ENCODE assay signal across 9 cellular contexts in genomic region chr19:7917292-7918061, GRCh38. TPM values are rescaled to one million over a fixed set of nuclear protein-coding genes. Genes with fewer than 3 reads are reported as not detected.
DNase-seq lines count a peak whose midpoint lies in the region; ATAC-seq and TF ChIP-seq lines count a peak whose summit lies in the region.
"Had no signal": no experiment of that assay in that cellular context is flagged by ENCODE, and none has a peak within 500 bp of the region (broad histone marks: within the 10 kb centered on the region; RNA-seq: fewer than 3 reads in every experiment).

No MANE protein-coding gene starts in this region.

- peak overlapping the region; percentile 97 for H3K27ac ChIP-seq in 22Rv1
- H3K27ac ChIP-seq in heart right ventricle, result peak overlapping the region in 7 of 10 donors; percentile 26 to 78 (median 56)
- H3K27ac ChIP-seq in sigmoid colon, result peak overlapping the region; percentile 13 to 81 (median 34)

- H3K4me3 ChIP-seq in heart right ventricle (peak overlapping the region in 9 of 10 donors; percentile 11 to 49 (median 40)), sigmoid colon (peak overlapping the region in 3 of 4 donors; percentile 6 to 42 (median 38))
- H3K4me3 ChIP-seq: lung had no signal

- H3K27me3 ChIP-seq in heart right ventricle (peaks cover 11 to 56% (median 49%) of the 10 kb centered on the region in 7 donors), sigmoid colon (peaks cover 38 to 52% (median 52%) of the 10 kb centered on the region in 3 donors)

- no peaks in the 10 kb centered on the region for H3K9me3 Mint-ChIP-seq in activated naive CD8-positive, alpha-beta T cell (ENCODE audit: low read depth)

- H3K4me1 ChIP-seq in heart right ventricle (peaks cover 12 to 63% (median 45%) of the 10 kb centered on the region in 9 donors), sigmoid colon (peaks cover 0 to 59% (median 57%) of the 10 kb centered on the region in 4 donors)

- TF ChIP-seq POLR2A in sigmoid colon (IDR thresholded peaks at IDR 0.05), result no peak

- 1% methylated on average over 63 to 70 of the region's 70 CpGs for WGBS in heart right ventricle, 2 donors
- WGBS in sigmoid colon, 2 donors, result 1% methylated on average over 70 of the region's 70 CpGs

- no peak overlapping the region for H3K27ac Mint-ChIP-seq in activated naive CD8-positive, alpha-beta T cell

- ATAC-seq in GM18907 (IDR thresholded peaks at IDR 0.05; ENCODE audit: unreplicated experiment) (peak; percentile 21), heart right ventricle (peak in 2 of 8 donors; percentile 2 to 6), HG03175 (IDR thresholded peaks at IDR 0.05; ENCODE audit: unreplicated experiment) (no peak), HG02588 (IDR thresholded peaks at IDR 0.05; ENCODE audit: unreplicated experiment) (no peak)

- peaks cover 28% of the 10 kb centered on the region for H3K4me1 Mint-ChIP-seq in activated naive CD8-positive, alpha-beta T cell (ENCODE audit: low read depth)

- H3K9me3 ChIP-seq in heart right ventricle (no peaks in the 10 kb centered on the region), sigmoid colon (no peaks in the 10 kb centered on the region)

- H3K4me3 Mint-ChIP-seq in activated naive CD8-positive, alpha-beta T cell, result peak overlapping the region; percentile 75

- H3K36me3 ChIP-seq in heart right ventricle, result peaks cover 0 to 23% (median 11%) of the 10 kb centered on the region in 9 donors
- H3K36me3 ChIP-seq in sigmoid colon, result peaks cover 11 to 19% (median 14%) of the 10 kb centered on the region in 4 donors

- intact Hi-C loops in heart right ventricle (cut with DNase I) (no loop called here), sigmoid colon (cut with DNase I) (no loop called here)

- no peak for TF ChIP-seq EP300 in sigmoid colon (IDR thresholded peaks at IDR 0.05)

- peak; percentile 78 for TF ChIP-seq CTCF in 22Rv1 (IDR thresholded peaks at IDR 0.05)
- TF ChIP-seq CTCF in heart right ventricle (IDR thresholded peaks at IDR 0.05), result peak in 7 of 9 donors; percentile 37 to 63 (median 57)
- TF ChIP-seq CTCF in sigmoid colon (IDR thresholded peaks at IDR 0.05), result peak; percentile 13 to 63 (median 40)

- peaks cover 9% of the 10 kb centered on the region for H3K27me3 Mint-ChIP-seq in activated naive CD8-positive, alpha-beta T cell

- H3K36me3 Mint-ChIP-seq in activated naive CD8-positive, alpha-beta T cell, result no peaks in the 10 kb centered on the region

- peak; percentile 45 to 69 for DNase-seq in SHP77 (lab: John Stamatoyannopoulos, UW)
- peak in 1 of 2 donors; percentile 57 for DNase-seq in heart right ventricle
- DNase-seq in sigmoid colon, result no peak

RNA-seq across cellular contexts. Expression of gene SNAPC2, which starts 2.7 kb away (rescaled TPM):
- total RNA-seq in heart right ventricle, result 10 to 100 TPM in 3 of 10 donors, 1 to 10 TPM in 7; 5.7 to 12.9 (median 9.5) TPM
- 10 to 100 TPM in 1 of 2 donors, 1 to 10 TPM in 1; 7.3 to 26.1 TPM for polyA plus RNA-seq in heart right ventricle
- total RNA-seq in sigmoid colon, result 10 to 100 TPM; 20.3 to 31.2 (median 27.8) TPM
- polyA plus RNA-seq in sigmoid colon, result 10 to 100 TPM; 11.6 to 19.5 (median 16.8) TPM

RNA-seq across cellular contexts. Expression of gene TGFBR3L, which starts 2.8 kb away (rescaled TPM):
- total RNA-seq in heart right ventricle (10 to 100 TPM in 2 of 10 donors, 1 to 10 TPM in 8; 1.1 to 11.6 (median 4.7) TPM), sigmoid colon (1 to 10 TPM in 1 of 4 donors, not detected in 3; 1.8 TPM)
- polyA plus RNA-seq in heart right ventricle (1 to 10 TPM; 1.9 to 2.3 TPM), sigmoid colon (not detected)

RNA-seq across cellular contexts. Expression of gene CTXN1, which starts 8.5 kb away (rescaled TPM):
- total RNA-seq in heart right ventricle (under 1 TPM in 6 of 10 donors, not detected in 4; 0.18 to 0.44 (median 0.24) TPM), sigmoid colon (10 to 100 TPM; 25.3 to 92.2 (median 38.8) TPM)
- polyA plus RNA-seq in heart right ventricle (under 1 TPM in 1 of 2 donors, not detected in 1; 0.74 TPM), sigmoid colon (1 to 10 TPM in 1 of 3 donors, under 1 TPM in 2; 0.60 to 2.2 (median 0.92) TPM)

RNA-seq across cellular contexts. Expression of gene MAP2K7, which starts 13.8 kb away (rescaled TPM):
- 10 to 100 TPM; 21.3 to 32.5 (median 24.6) TPM for total RNA-seq in heart right ventricle
- polyA plus RNA-seq in heart right ventricle, result 10 to 100 TPM; 13.1 to 53.8 TPM
- 10 to 100 TPM; 12.5 to 20.2 (median 17.4) TPM for total RNA-seq in sigmoid colon
- polyA plus RNA-seq in sigmoid colon, result 10 to 100 TPM; 15.6 to 27.8 (median 15.7) TPM

RNA-seq across cellular contexts. Expression of gene TIMM44, which starts 26.0 kb away (rescaled TPM):
- 10 to 100 TPM; 54.9 to 97.5 (median 71.4) TPM for total RNA-seq in heart right ventricle
- 100 to 1,000 TPM; 110 to 188 TPM for polyA plus RNA-seq in heart right ventricle
- total RNA-seq in sigmoid colon, result 10 to 100 TPM; 51.7 to 80.1 (median 78.6) TPM
- polyA plus RNA-seq in sigmoid colon, result 10 to 100 TPM; 33.0 to 72.4 (median 38.8) TPM

Comparison
In these comparisons a context has a peak if more than half of its experiments do, and no peak if none do; other contexts are left out.
1. H3K27ac ChIP-seq: peak in every context shown above with its lines; median percentile 97 in 22Rv1; 56 in heart right ventricle; 34 in sigmoid colon.
2. RNA of gene CTXN1, which starts 8.5 kb away (total RNA-seq): 25.3 to 92.2 TPM in sigmoid colon; 0.18 to 0.44 TPM in heart right ventricle; every median in the first group is over 10 times any median in the second.
3. Peak in every context shown above with its lines, with median percentiles within 50 percentile points of each other: CTCF ChIP-seq.